ENCODE assay signal across 1 cellular context in genomic region chr17:66296289-66296725, GRCh38.
TF ChIP-seq lines count a peak whose summit lies in the region.

No MANE protein-coding gene starts in this region.

TF ChIP-seq in K562, 482 proteins besides CTCF, POLR2A, EP300 and RAD21 (continued from another document and continues in another):
- TF ChIP-seq ZMIZ1 (IDR thresholded peaks at IDR 0.05; ENCODE audit: low read depth in 2 of 2, low read length in 2 of 2) (0 out of 4 replicates have a peak, but pooled peaks of 1 of the 2 experiments have one; percentile 63), OTX1 (CRISPR knock-in tag; IDR thresholded peaks at IDR 0.05) (no peak), SREBF1 (IDR thresholded peaks at IDR 0.05; ENCODE audit: borderline replicate concordance, low read depth, low read length) (no peak), ZC3H4 (CRISPR knock-in tag; IDR thresholded peaks at IDR 0.05; ENCODE audit: borderline replicate concordance) (no peak), HIVEP1 (CRISPR knock-in tag; IDR thresholded peaks at IDR 0.05) (no peak), KAT8 (IDR thresholded peaks at IDR 0.05; ENCODE audit: low read depth) (no peak), ATF4 (CRISPR knock-in tag; IDR thresholded peaks at IDR 0.05) (no peak), ZNF655 (CRISPR knock-in tag; IDR thresholded peaks at IDR 0.05) (no peak), MEIS2 (IDR thresholded peaks at IDR 0.05; ENCODE audit: partially characterized antibody) (peak; percentile 78), KAT7 (CRISPR knock-in tag; IDR thresholded peaks at IDR 0.05; ENCODE audit: borderline replicate concordance) (no peak), E2F5 (CRISPR knock-in tag; IDR thresholded peaks at IDR 0.05) (no peak), NFYB (IDR thresholded peaks at IDR 0.05; ENCODE audit: extremely low read depth, insufficient read length) (no peak), ZNF707 (CRISPR knock-in tag; conservative IDR thresholded peaks at IDR 0.05) (no peak), EHMT2 (IDR thresholded peaks at IDR 0.05) (peak; percentile 97), HMBOX1 (IDR thresholded peaks at IDR 0.05) (peak; percentile 99), TFAM (CRISPR knock-in tag; conservative IDR thresholded peaks at IDR 0.05) (no peak), MECOM (CRISPR knock-in tag; IDR thresholded peaks at IDR 0.05) (peak; percentile 40; the same call in 1 of the 2 replicates), ZBED1 (IDR thresholded peaks at IDR 0.05) (no peak), SUPT5H (IDR thresholded peaks at IDR 0.05) (no peak), ZNF384 (IDR thresholded peaks at IDR 0.05; ENCODE audit: low read depth, low read length) (peak; percentile 6; the same call in 1 of the 2 replicates)
- TF ChIP-seq, protein P1, sequence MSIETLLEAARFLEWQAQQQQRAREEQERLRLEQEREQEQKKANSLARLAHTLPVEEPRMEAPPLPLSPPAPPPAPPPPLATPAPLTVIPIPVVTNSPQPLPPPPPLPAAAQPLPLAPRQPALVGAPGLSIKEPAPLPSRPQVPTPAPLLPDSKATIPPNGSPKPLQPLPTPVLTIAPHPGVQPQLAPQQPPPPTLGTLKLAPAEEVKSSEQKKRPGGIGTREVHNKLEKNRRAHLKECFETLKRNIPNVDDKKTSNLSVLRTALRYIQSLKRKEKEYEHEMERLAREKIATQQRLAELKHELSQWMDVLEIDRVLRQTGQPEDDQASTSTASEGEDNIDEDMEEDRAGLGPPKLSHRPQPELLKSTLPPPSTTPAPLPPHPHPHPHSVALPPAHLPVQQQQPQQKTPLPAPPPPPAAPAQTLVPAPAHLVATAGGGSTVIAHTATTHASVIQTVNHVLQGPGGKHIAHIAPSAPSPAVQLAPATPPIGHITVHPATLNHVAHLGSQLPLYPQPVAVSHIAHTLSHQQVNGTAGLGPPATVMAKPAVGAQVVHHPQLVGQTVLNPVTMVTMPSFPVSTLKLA (conservative IDR thresholded peaks at IDR 0.05): peak in 1 of 2 experiments; percentile 31; a peak in 1 of 4 replicates
- TF ChIP-seq, protein P2, sequence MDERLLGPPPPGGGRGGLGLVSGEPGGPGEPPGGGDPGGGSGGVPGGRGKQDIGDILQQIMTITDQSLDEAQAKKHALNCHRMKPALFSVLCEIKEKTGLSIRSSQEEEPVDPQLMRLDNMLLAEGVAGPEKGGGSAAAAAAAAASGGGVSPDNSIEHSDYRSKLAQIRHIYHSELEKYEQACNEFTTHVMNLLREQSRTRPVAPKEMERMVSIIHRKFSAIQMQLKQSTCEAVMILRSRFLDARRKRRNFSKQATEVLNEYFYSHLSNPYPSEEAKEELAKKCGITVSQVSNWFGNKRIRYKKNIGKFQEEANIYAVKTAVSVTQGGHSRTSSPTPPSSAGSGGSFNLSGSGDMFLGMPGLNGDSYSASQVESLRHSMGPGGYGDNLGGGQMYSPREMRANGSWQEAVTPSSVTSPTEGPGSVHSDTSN (CRISPR knock-in tag; IDR thresholded peaks at IDR 0.05; ENCODE audit: low read depth): no peak
- TF ChIP-seq, protein P2 (tag; conservative IDR thresholded peaks at IDR 0.05; ENCODE audit: low read depth): peak; percentile 46; the same call in 1 of the 2 replicates
- TF ChIP-seq, protein P3, sequence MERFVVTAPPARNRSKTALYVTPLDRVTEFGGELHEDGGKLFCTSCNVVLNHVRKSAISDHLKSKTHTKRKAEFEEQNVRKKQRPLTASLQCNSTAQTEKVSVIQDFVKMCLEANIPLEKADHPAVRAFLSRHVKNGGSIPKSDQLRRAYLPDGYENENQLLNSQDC (CRISPR knock-in tag; IDR thresholded peaks at IDR 0.05): no peak
- TF ChIP-seq, protein P4, sequence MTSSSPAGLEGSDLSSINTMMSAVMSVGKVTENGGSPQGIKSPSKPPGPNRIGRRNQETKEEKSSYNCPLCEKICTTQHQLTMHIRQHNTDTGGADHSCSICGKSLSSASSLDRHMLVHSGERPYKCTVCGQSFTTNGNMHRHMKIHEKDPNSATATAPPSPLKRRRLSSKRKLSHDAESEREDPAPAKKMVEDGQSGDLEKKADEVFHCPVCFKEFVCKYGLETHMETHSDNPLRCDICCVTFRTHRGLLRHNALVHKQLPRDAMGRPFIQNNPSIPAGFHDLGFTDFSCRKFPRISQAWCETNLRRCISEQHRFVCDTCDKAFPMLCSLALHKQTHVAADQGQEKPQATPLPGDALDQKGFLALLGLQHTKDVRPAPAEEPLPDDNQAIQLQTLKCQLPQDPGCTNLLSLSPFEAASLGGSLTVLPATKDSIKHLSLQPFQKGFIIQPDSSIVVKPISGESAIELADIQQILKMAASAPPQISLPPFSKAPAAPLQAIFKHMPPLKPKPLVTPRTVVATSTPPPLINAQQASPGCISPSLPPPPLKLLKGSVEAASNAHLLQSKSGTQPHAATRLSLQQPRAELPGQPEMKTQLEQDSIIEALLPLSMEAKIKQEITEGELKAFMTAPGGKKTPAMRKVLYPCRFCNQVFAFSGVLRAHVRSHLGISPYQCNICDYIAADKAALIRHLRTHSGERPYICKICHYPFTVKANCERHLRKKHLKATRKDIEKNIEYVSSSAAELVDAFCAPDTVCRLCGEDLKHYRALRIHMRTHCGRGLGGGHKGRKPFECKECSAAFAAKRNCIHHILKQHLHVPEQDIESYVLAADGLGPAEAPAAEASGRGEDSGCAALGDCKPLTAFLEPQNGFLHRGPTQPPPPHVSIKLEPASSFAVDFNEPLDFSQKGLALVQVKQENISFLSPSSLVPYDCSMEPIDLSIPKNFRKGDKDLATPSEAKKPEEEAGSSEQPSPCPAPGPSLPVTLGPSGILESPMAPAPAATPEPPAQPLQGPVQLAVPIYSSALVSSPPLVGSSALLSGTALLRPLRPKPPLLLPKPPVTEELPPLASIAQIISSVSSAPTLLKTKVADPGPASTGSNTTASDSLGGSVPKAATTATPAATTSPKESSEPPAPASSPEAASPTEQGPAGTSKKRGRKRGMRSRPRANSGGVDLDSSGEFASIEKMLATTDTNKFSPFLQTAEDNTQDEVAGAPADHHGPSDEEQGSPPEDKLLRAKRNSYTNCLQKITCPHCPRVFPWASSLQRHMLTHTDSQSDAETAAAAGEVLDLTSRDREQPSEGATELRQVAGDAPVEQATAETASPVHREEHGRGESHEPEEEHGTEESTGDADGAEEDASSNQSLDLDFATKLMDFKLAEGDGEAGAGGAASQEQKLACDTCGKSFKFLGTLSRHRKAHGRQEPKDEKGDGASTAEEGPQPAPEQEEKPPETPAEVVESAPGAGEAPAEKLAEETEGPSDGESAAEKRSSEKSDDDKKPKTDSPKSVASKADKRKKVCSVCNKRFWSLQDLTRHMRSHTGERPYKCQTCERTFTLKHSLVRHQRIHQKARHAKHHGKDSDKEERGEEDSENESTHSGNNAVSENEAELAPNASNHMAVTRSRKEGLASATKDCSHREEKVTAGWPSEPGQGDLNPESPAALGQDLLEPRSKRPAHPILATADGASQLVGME (CRISPR knock-in tag; IDR thresholded peaks at IDR 0.05): no peak
- TF ChIP-seq, protein P5, sequence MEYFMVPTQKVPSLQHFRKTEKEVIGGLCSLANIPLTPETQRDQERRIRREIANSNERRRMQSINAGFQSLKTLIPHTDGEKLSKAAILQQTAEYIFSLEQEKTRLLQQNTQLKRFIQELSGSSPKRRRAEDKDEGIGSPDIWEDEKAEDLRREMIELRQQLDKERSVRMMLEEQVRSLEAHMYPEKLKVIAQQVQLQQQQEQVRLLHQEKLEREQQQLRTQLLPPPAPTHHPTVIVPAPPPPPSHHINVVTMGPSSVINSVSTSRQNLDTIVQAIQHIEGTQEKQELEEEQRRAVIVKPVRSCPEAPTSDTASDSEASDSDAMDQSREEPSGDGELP (CRISPR knock-in tag; IDR thresholded peaks at IDR 0.05; ENCODE audit: borderline replicate concordance): peak; percentile 68; the same call in 1 of the 2 replicates
- TF ChIP-seq, protein P6, sequence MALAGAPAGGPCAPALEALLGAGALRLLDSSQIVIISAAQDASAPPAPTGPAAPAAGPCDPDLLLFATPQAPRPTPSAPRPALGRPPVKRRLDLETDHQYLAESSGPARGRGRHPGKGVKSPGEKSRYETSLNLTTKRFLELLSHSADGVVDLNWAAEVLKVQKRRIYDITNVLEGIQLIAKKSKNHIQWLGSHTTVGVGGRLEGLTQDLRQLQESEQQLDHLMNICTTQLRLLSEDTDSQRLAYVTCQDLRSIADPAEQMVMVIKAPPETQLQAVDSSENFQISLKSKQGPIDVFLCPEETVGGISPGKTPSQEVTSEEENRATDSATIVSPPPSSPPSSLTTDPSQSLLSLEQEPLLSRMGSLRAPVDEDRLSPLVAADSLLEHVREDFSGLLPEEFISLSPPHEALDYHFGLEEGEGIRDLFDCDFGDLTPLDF (CRISPR knock-in tag; IDR thresholded peaks at IDR 0.05): no peak
- TF ChIP-seq, protein P7, sequence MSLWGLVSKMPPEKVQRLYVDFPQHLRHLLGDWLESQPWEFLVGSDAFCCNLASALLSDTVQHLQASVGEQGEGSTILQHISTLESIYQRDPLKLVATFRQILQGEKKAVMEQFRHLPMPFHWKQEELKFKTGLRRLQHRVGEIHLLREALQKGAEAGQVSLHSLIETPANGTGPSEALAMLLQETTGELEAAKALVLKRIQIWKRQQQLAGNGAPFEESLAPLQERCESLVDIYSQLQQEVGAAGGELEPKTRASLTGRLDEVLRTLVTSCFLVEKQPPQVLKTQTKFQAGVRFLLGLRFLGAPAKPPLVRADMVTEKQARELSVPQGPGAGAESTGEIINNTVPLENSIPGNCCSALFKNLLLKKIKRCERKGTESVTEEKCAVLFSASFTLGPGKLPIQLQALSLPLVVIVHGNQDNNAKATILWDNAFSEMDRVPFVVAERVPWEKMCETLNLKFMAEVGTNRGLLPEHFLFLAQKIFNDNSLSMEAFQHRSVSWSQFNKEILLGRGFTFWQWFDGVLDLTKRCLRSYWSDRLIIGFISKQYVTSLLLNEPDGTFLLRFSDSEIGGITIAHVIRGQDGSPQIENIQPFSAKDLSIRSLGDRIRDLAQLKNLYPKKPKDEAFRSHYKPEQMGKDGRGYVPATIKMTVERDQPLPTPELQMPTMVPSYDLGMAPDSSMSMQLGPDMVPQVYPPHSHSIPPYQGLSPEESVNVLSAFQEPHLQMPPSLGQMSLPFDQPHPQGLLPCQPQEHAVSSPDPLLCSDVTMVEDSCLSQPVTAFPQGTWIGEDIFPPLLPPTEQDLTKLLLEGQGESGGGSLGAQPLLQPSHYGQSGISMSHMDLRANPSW (CRISPR knock-in tag; IDR thresholded peaks at IDR 0.05): no peak
